ENCODE assay signal across 11 cellular contexts in genomic region chr14:99758121-99758871, GRCh38. TPM values are rescaled to one million over a fixed set of nuclear protein-coding genes. Genes with fewer than 3 reads are reported as not detected.
DNase-seq lines count a peak whose midpoint lies in the region; ATAC-seq and TF ChIP-seq lines count a peak whose summit lies in the region.
"Had no signal": no experiment of that assay in that cellular context is flagged by ENCODE, and none has a peak within 500 bp of the region (broad histone marks: within the 10 kb centered on the region; RNA-seq: fewer than 3 reads in every experiment).

No MANE protein-coding gene starts in this region.

- H3K4me1 ChIP-seq in adipocyte (ENCODE audit: control insufficient read depth, insufficient read depth, low read length) = peaks cover 54% of the 10 kb centered on the region
- peaks cover 8% of the 10 kb centered on the region for H3K4me1 ChIP-seq in iPS-15b (ENCODE audit: control insufficient read depth, insufficient read depth, low read length)
- peaks cover 0 to 45% (median 17%) of the 10 kb centered on the region in 4 donors for H3K4me1 ChIP-seq in tibial artery

- H3K9me3 ChIP-seq in adipocyte (ENCODE audit: control insufficient read depth, low read length) (no peaks in the 10 kb centered on the region), iPS-15b (ENCODE audit: control insufficient read depth, insufficient read depth, low read length) (no peaks in the 10 kb centered on the region), tibial artery (no peaks in the 10 kb centered on the region)

- H3K9me3 Mint-ChIP-seq in activated CD4-positive, alpha-beta T cell treated with anti-CD3 and anti-CD28 coated beads for 36 hours (ENCODE audit: low read depth) = no peaks in the 10 kb centered on the region
- no peaks in the 10 kb centered on the region for H3K9me3 Mint-ChIP-seq in activated CD4-positive, alpha-beta T cell treated with anti-CD3 and anti-CD28 coated beads, Interleukin-2, amount 10 ng/mL, durations not matched to agents 24 days and 14 days
- H3K9me3 Mint-ChIP-seq: central memory CD8-positive, alpha-beta T cell had no signal

- H3K4me1 Mint-ChIP-seq in activated CD4-positive, alpha-beta T cell treated with anti-CD3 and anti-CD28 coated beads for 36 hours = peaks cover 6% of the 10 kb centered on the region
- H3K4me1 Mint-ChIP-seq in activated CD4-positive, alpha-beta T cell treated with anti-CD3 and anti-CD28 coated beads, Interleukin-2, amount 10 ng/mL, durations not matched to agents 24 days and 14 days = peaks cover 2% of the 10 kb centered on the region

- intact Hi-C loops in activated CD4-positive, alpha-beta T cell treated with anti-CD3 and anti-CD28 coated beads for 36 hours (cut with DNase I, micrococcal nuclease) = no loop called here
- intact Hi-C loops in activated CD4-positive, alpha-beta T cell treated with anti-CD3 and anti-CD28 coated beads, Interleukin-2, amount 10 ng/mL, durations not matched to agents 24 days and 14 days (cut with micrococcal nuclease) = no loop called here
- intact Hi-C loops in tibial artery (cut with DNase I; ENCODE audit: low total_unique reads) = no loop called here

- H3K27ac Mint-ChIP-seq in activated CD4-positive, alpha-beta T cell treated with anti-CD3 and anti-CD28 coated beads for 36 hours = no peak overlapping the region
- H3K27ac Mint-ChIP-seq in activated CD4-positive, alpha-beta T cell treated with anti-CD3 and anti-CD28 coated beads, Interleukin-2, amount 10 ng/mL, durations not matched to agents 24 days and 14 days = no peak overlapping the region
- H3K27ac Mint-ChIP-seq: B cell, nephron progenitor cell had no signal

- H3K36me3 Mint-ChIP-seq in activated CD4-positive, alpha-beta T cell treated with anti-CD3 and anti-CD28 coated beads for 36 hours (ENCODE audit: low read depth) = no peaks in the 10 kb centered on the region
- no peaks in the 10 kb centered on the region for H3K36me3 Mint-ChIP-seq in activated CD4-positive, alpha-beta T cell treated with anti-CD3 and anti-CD28 coated beads, Interleukin-2, amount 10 ng/mL, durations not matched to agents 24 days and 14 days (ENCODE audit: low read depth)

- H3K9ac ChIP-seq in adipocyte (ENCODE audit: low read length) (no peak overlapping the region), iPS-15b (ENCODE audit: low read depth, low read length) (peak overlapping the region; percentile 54)

- H3K4me3 ChIP-seq in adipocyte (ENCODE audit: low read length) = no peak overlapping the region
- no peak overlapping the region for H3K4me3 ChIP-seq in iPS-15b (ENCODE audit: low read depth, low read length)
- H3K4me3 ChIP-seq in tibial artery = no peak overlapping the region

- DNase-seq in activated CD4-positive, alpha-beta T cell treated with anti-CD3 and anti-CD28 coated beads for 36 hours = no peak
- DNase-seq in activated CD4-positive, alpha-beta T cell treated with anti-CD3 and anti-CD28 coated beads, Interleukin-2, amount 10 ng/mL, durations not matched to agents 24 days and 14 days = no peak
- DNase-seq in adipocyte (ENCODE audit: low read depth) = peak; percentile 89
- peak; percentile 30 to 48 for DNase-seq in tibial artery
- DNase-seq in stimulated activated CD4-positive, alpha-beta T cell treated with anti-CD3 and anti-CD28 coated beads, Interleukin-12 subunit alpha, Interleukin-12 subunit beta, amount 100 ng/mL, for 4 hours = no peak
- DNase-seq in NCI-H2196 treated with DMSO at 0.1 percent for 48 hours (lab: John Stamatoyannopoulos, UW; ENCODE audit: unreplicated experiment) = no peak
- DNase-seq in stimulated activated naive CD4-positive, alpha-beta T cell treated with Interleukin-2 at 50 U/mL for 16 hours (lab: John Stamatoyannopoulos, UW) = no peak
- DNase-seq: nephron progenitor cell had no signal

- H3K36me3 ChIP-seq in adipocyte (ENCODE audit: control insufficient read depth, insufficient read depth, low read length, severe bottlenecking) (no peaks in the 10 kb centered on the region), iPS-15b (ENCODE audit: control insufficient read depth, insufficient read depth, low read length) (no peaks in the 10 kb centered on the region), tibial artery (no peaks in the 10 kb centered on the region)

- peak; percentile 27 for ATAC-seq in activated CD4-positive, alpha-beta T cell treated with anti-CD3 and anti-CD28 coated beads for 36 hours

- H3K27ac ChIP-seq in tibial artery = no peak overlapping the region

- POLR2A ChIA-PET in activated CD4-positive, alpha-beta T cell treated with anti-CD3 and anti-CD28 coated beads for 36 hours (lab: Charles Lee) = no interaction called here

- H3K27me3 ChIP-seq in adipocyte (replicated peaks; ENCODE audit: control insufficient read depth, insufficient read depth, low read length) (no peaks in the 10 kb centered on the region), iPS-15b (ENCODE audit: control insufficient read depth, insufficient read depth, low read length) (no peaks in the 10 kb centered on the region), tibial artery (no peaks in the 10 kb centered on the region)

- peaks cover 15% of the 10 kb centered on the region for H3K27me3 Mint-ChIP-seq in activated CD4-positive, alpha-beta T cell treated with anti-CD3 and anti-CD28 coated beads for 36 hours
- H3K27me3 Mint-ChIP-seq in activated CD4-positive, alpha-beta T cell treated with anti-CD3 and anti-CD28 coated beads, Interleukin-2, amount 10 ng/mL, durations not matched to agents 24 days and 14 days = peaks cover 7% of the 10 kb centered on the region

- H3K4me3 Mint-ChIP-seq in activated CD4-positive, alpha-beta T cell treated with anti-CD3 and anti-CD28 coated beads for 36 hours = no peak overlapping the region
- no peak overlapping the region for H3K4me3 Mint-ChIP-seq in activated CD4-positive, alpha-beta T cell treated with anti-CD3 and anti-CD28 coated beads, Interleukin-2, amount 10 ng/mL, durations not matched to agents 24 days and 14 days
- H3K4me3 Mint-ChIP-seq: B cell; central memory CD8-positive, alpha-beta T cell; nephron progenitor cell had no signal

- TF ChIP-seq CTCF in tibial artery (IDR thresholded peaks at IDR 0.05) = no peak

- CTCF ChIA-PET in activated CD4-positive, alpha-beta T cell treated with anti-CD3 and anti-CD28 coated beads for 36 hours (lab: Charles Lee) = interaction anchor here (0.7 to 1.3 kb wide), 2 partner anchors 20 to 127 kb away, joined by 3 read pairs; no protein-coding TSS in a partner anchor

RNA-seq across cellular contexts. Expression of gene EML1, which starts 34.9 kb away (rescaled TPM):
- total RNA-seq in activated CD4-positive, alpha-beta T cell treated with anti-CD3 and anti-CD28 coated beads for 36 hours = 1 to 10 TPM; 1.7 TPM
- total RNA-seq in activated CD4-positive, alpha-beta T cell treated with anti-CD3 and anti-CD28 coated beads, Interleukin-2, amount 10 ng/mL, durations not matched to agents 24 days and 14 days = 0.98 and 1.8 TPM in 2 replicates
- total RNA-seq: B cell had no signal

Comparison
In these comparisons a context has a peak if more than half of its experiments do, and no peak if none do; other contexts are left out.
1. DNase-seq: peak in adipocyte (single experiment) and tibial artery (2 of 2); none in activated CD4-positive, alpha-beta T cell treated with anti-CD3 and anti-CD28 coated beads for 36 hours (single experiment), activated CD4-positive, alpha-beta T cell treated with anti-CD3 and anti-CD28 coated beads, Interleukin-2, amount 10 ng/mL, durations not matched to agents 24 days and 14 days (single experiment), stimulated activated CD4-positive, alpha-beta T cell treated with anti-CD3 and anti-CD28 coated beads, Interleukin-12 subunit alpha, Interleukin-12 subunit beta, amount 100 ng/mL, for 4 hours (single experiment), NCI-H2196 treated with DMSO at 0.1 percent for 48 hours (single experiment) and stimulated activated naive CD4-positive, alpha-beta T cell treated with Interleukin-2 at 50 U/mL for 16 hours (single experiment).